9 cellular contexts compared by ENCODE assay signal in the genomic region with DNA sequence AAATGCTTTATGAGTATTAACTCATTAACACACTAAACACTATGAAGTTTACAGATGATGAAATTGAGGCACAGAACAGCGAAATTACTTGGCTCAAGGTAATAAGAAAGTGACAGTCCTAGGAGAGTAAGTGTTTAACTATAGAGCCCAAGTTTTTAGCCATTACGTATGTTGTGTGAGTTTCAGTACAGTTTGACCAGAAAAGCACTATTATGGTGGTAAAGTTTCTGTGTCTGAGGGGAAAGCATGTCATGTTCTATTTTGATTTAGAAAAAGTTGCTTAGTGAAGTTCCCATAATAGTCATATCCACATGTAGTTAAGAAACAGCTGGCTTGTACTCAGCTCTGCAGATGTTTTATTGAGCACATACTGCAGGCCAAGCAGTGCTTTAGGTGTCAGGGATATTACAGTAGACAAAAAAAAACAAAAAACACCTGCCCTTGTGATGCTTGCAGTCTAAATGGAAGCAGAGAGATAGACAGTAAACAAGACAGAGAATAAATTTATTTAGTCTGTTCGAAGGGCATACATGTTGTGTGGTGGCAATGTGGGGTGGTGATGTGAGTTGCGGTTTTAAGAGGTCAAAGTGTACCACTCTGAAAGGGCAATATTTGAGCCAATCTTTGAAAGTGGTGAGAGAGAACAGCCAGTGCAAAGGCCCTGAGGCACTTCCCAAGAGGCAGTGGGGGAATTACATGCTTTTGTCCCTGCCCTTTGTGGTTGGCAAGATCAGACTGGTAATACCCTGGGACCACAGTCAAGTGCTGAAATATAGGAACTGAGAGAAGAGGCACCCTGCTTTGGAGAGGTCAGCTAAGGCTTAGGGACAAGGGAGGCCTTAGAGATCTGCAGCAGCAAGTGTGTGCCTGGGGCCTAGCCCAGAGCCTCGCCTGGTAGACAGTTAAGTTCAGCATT. TPM values are rescaled to one million over a fixed set of nuclear protein-coding genes. Genes with fewer than 3 reads are reported as not detected.
A peak's percentile ranks its signal among the peaks of the same experiment; 100 is the strongest.
DNase-seq lines count a peak whose midpoint lies in the region; ATAC-seq, FAIRE-seq and TF ChIP-seq lines count a peak whose summit lies in the region.
"Had no signal": no experiment of that assay in that cellular context is flagged by ENCODE, and none has a peak within 500 bp of the region (broad histone marks: within the 10 kb centered on the region; RNA-seq: fewer than 3 reads in every experiment).

No MANE protein-coding gene starts in this region.

- no peak overlapping the region for H3K9ac ChIP-seq in colonic mucosa (ENCODE audit: low read depth in 2 of 2, low read length in 2 of 2)

- intact Hi-C loops in ascending aorta (cut with DNase I) = no loop called here
- intact Hi-C loops in colonic mucosa (cut with DNase I) = no loop called here

- H3K4me2 ChIP-seq in GM23338 = no peak overlapping the region

- no peak overlapping the region for H2AFZ ChIP-seq in GM23338

- H3K9me2 ChIP-seq in GM23338 (ENCODE audit: insufficient read depth) = no peaks in the 10 kb centered on the region

- no peaks in the 10 kb centered on the region for H3K27me3 ChIP-seq in GM06990 (replicated peaks; ENCODE audit: control insufficient read depth, insufficient read depth, low read length)
- H3K27me3 ChIP-seq in ascending aorta = no peaks in the 10 kb centered on the region
- no peaks in the 10 kb centered on the region for H3K27me3 ChIP-seq in GM23338 (ENCODE audit: insufficient read depth)
- no peaks in the 10 kb centered on the region for H3K27me3 ChIP-seq in colonic mucosa
- H3K27me3 ChIP-seq: SJSA1 had no signal

- peaks cover 0 to 24% of the 10 kb centered on the region in 2 donors for H3K4me1 ChIP-seq in ascending aorta
- peaks cover 16% of the 10 kb centered on the region for H3K4me1 ChIP-seq in GM23338 (ENCODE audit: insufficient read depth)
- no peaks in the 10 kb centered on the region for H3K4me1 ChIP-seq in colonic mucosa

- peaks cover 12% of the 10 kb centered on the region; the same call in 2 of the 3 replicates for H3K4me1 Mint-ChIP-seq in GM23338

- peaks cover 11% of the 10 kb centered on the region for H3K36me3 ChIP-seq in GM06990 (ENCODE audit: control insufficient read depth, insufficient read depth, low read length)
- peaks cover 9 to 12% of the 10 kb centered on the region in 2 donors for H3K36me3 ChIP-seq in ascending aorta
- H3K36me3 ChIP-seq in GM23338 (ENCODE audit: insufficient read depth) = peaks cover 15% of the 10 kb centered on the region; the same call in 1 of the 2 replicates
- no peaks in the 10 kb centered on the region for H3K36me3 ChIP-seq in colonic mucosa
- H3K36me3 ChIP-seq: SJSA1 had no signal

- H3K27ac Mint-ChIP-seq in GM23338 = no peak overlapping the region

- H3K4me3 Mint-ChIP-seq in GM23338 = no peak overlapping the region

- TF ChIP-seq CTCF in GM06990 (IDR thresholded peaks at IDR 0.05; ENCODE audit: insufficient read depth, low read length, poor library complexity, severe bottlenecking) = no peak
- TF ChIP-seq CTCF in ascending aorta (IDR thresholded peaks at IDR 0.05) = no peak
- TF ChIP-seq CTCF in GM23338 (conservative IDR thresholded peaks at IDR 0.05; ENCODE audit: low read depth in 2 of 2) = no peak
- no peak for TF ChIP-seq CTCF in colonic mucosa (IDR thresholded peaks at IDR 0.05)

- FAIRE-seq in RCC 7860 (lab: Jason Lieb, UNC) = no peak

- peaks cover 28% of the 10 kb centered on the region for H3K36me3 Mint-ChIP-seq in GM23338 (ENCODE audit: low read depth)

- H3K27ac ChIP-seq in ascending aorta (peak overlapping the region; percentile 38 to 41), GM23338 (ENCODE audit: low read depth) (no peak overlapping the region), colonic mucosa (no peak overlapping the region)
- H3K27ac ChIP-seq: SJSA1 had no signal

- H3K9me3 Mint-ChIP-seq in GM23338 = no peaks in the 10 kb centered on the region

- peaks cover 84% of the 10 kb centered on the region for H3K79me2 ChIP-seq in GM23338 (replicated peaks; ENCODE audit: insufficient read depth)

- H3K9me3 ChIP-seq in ascending aorta (no peaks in the 10 kb centered on the region), colonic mucosa (no peaks in the 10 kb centered on the region)
- H3K9me3 ChIP-seq: SJSA1 had no signal

- H4K20me1 ChIP-seq in GM23338 (replicated peaks; ENCODE audit: insufficient read depth) = peaks cover 34% of the 10 kb centered on the region

- no peaks in the 10 kb centered on the region for H3K27me3 Mint-ChIP-seq in GM23338 (ENCODE audit: insufficient read depth, low read depth, poor library complexity)

- peak; percentile 59 for DNase-seq in GM06990 (ENCODE audit: extremely low read depth, insufficient read length)
- no peak for DNase-seq in ascending aorta (ENCODE audit: low spot score in 2 of 2)
- DNase-seq in GM23338 (ENCODE audit: low spot score) = no peak
- no peak for DNase-seq in colonic mucosa
- DNase-seq in glomerular visceral epithelial cell (ENCODE audit: extremely low spot score) = no peak
- DNase-seq in RCC 7860 (ENCODE audit: low spot score) = no peak

- H3K4me3 ChIP-seq in GM06990 (replicated peaks; ENCODE audit: low read depth, low read length) (peak overlapping the region; percentile 25), ascending aorta (no peak overlapping the region), GM23338 (no peak overlapping the region), colonic mucosa (no peak overlapping the region)
- H3K4me3 ChIP-seq: SJSA1 had no signal

- no peaks in the 10 kb centered on the region for H3F3A ChIP-seq in GM23338 (replicated peaks; ENCODE audit: low read depth)

- peak; percentile 59 for ATAC-seq in GM19395 (IDR thresholded peaks at IDR 0.05; ENCODE audit: unreplicated experiment)
- peak; percentile 30 for ATAC-seq in HG03108 (IDR thresholded peaks at IDR 0.05; ENCODE audit: unreplicated experiment)
- no peak for ATAC-seq in GM23338

TF ChIP-seq in GM23338, 12 proteins besides CTCF, POLR2A, EP300 and RAD21 (continues in another document):
- TF ChIP-seq ZNF331 (CRISPR knock-in tag; IDR thresholded peaks at IDR 0.05; ENCODE audit: low read depth) = no peak
- TF ChIP-seq, protein P1, sequence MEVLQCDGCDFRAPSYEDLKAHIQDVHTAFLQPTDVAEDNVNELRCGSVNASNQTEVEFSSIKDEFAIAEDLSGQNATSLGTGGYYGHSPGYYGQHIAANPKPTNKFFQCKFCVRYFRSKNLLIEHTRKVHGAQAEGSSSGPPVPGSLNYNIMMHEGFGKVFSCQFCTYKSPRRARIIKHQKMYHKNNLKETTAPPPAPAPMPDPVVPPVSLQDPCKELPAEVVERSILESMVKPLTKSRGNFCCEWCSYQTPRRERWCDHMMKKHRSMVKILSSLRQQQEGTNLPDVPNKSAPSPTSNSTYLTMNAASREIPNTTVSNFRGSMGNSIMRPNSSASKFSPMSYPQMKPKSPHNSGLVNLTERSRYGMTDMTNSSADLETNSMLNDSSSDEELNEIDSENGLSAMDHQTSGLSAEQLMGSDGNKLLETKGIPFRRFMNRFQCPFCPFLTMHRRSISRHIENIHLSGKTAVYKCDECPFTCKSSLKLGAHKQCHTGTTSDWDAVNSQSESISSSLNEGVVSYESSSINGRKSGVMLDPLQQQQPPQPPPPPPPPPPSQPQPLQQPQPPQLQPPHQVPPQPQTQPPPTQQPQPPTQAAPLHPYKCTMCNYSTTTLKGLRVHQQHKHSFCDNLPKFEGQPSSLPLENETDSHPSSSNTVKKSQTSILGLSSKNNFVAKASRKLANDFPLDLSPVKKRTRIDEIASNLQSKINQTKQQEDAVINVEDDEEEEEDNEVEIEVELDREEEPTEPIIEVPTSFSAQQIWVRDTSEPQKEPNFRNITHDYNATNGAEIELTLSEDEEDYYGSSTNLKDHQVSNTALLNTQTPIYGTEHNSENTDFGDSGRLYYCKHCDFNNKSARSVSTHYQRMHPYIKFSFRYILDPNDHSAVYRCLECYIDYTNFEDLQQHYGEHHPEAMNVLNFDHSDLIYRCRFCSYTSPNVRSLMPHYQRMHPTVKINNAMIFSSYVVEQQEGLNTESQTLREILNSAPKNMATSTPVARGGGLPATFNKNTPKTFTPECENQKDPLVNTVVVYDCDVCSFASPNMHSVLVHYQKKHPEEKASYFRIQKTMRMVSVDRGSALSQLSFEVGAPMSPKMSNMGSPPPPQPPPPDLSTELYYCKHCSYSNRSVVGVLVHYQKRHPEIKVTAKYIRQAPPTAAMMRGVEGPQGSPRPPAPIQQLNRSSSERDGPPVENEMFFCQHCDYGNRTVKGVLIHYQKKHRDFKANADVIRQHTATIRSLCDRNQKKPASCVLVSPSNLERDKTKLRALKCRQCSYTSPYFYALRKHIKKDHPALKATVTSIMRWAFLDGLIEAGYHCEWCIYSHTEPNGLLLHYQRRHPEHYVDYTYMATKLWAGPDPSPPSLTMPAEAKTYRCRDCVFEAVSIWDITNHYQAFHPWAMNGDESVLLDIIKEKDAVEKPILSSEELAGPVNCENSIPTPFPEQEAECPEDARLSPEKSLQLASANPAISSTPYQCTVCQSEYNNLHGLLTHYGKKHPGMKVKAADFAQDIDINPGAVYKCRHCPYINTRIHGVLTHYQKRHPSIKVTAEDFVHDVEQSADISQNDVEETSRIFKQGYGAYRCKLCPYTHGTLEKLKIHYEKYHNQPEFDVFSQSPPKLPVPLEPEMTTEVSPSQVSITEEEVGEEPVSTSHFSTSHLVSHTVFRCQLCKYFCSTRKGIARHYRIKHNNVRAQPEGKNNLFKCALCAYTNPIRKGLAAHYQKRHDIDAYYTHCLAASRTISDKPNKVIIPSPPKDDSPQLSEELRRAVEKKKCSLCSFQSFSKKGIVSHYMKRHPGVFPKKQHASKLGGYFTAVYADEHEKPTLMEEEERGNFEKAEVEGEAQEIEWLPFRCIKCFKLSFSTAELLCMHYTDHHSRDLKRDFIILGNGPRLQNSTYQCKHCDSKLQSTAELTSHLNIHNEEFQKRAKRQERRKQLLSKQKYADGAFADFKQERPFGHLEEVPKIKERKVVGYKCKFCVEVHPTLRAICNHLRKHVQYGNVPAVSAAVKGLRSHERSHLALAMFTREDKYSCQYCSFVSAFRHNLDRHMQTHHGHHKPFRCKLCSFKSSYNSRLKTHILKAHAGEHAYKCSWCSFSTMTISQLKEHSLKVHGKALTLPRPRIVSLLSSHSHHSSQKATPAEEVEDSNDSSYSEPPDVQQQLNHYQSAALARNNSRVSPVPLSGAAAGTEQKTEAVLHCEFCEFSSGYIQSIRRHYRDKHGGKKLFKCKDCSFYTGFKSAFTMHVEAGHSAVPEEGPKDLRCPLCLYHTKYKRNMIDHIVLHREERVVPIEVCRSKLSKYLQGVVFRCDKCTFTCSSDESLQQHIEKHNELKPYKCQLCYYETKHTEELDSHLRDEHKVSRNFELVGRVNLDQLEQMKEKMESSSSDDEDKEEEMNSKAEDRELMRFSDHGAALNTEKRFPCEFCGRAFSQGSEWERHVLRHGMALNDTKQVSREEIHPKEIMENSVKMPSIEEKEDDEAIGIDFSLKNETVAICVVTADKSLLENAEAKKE (CRISPR knock-in tag; IDR thresholded peaks at IDR 0.05) = no peak

RNA-seq across cellular contexts. Expression of a gene that starts 6.2 kb away (rescaled TPM):
- total RNA-seq in ascending aorta (6.9 TPM), colonic mucosa (1 to 10 TPM; 4.8 to 6.2 TPM)
- 32.2 and 35.0 TPM in 2 replicates for total RNA-seq in GM23338 (2014; rRNA removed; shearing (Covaris generic))
- 11.1 TPM in 2 replicates for polyA plus RNA-seq in GM23338 (2016; fragmentation: Nextera tagmentation; extraction: Ambion mirVana)

Comparison
In these comparisons a context has a peak if more than half of its experiments do, and no peak if none do; other contexts are left out.
1. H3K27ac ChIP-seq: peak in ascending aorta (2 of 2); none in GM23338 (single experiment) and colonic mucosa (single experiment).